Comparison of ENCODE assay signal across 8 cellular contexts in the genomic region with DNA sequence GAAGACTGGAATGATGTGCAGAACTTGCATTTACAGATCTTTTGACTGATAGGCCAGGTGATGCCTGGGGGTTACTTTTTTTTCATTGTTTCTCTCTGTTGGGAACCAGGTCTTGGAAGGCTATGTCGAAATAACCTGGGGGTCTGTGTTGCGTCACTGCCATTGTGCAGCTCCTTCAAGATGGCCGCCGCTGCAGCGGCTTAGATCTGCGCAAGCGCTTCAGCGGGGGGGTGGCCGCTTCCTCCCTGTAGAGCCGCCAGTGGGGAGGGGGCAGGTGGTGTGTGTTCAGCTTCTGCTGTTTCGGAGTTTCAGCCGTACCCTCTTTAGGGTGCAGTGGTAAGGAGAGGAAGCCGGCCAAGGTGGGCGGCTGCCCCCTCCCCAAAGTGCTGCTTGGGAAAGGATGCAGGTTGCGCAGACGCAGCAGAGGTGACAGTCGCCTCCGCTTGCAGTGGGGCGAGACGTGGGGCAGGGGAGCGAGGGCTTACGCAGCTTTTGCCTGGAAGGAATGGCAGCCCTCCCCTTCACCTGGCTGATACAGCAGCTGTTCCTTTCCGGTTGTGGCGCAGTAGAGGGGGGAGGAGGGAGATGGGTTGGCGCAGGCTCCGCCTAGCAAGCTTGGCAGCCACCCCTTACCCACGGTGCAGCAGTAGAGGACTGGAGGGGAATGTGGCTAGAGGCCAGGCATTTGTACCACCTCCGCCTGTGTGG. TPM values are rescaled to one million over a fixed set of nuclear protein-coding genes. Genes with fewer than 3 reads are reported as not detected.
DNase-seq lines count a peak whose midpoint lies in the region; ATAC-seq, FAIRE-seq and TF ChIP-seq lines count a peak whose summit lies in the region.

No MANE protein-coding gene starts in this region.

- peak overlapping the region; percentile 85 for H3K9ac ChIP-seq in neuronal stem cell (ENCODE audit: low read depth, low read length, poor library complexity)

- H2BK120ac ChIP-seq in neuronal stem cell (ENCODE audit: low read depth, low read length): no peak overlapping the region

- no peak for TF ChIP-seq CTCF in HL-60 (IDR thresholded peaks at IDR 0.05; ENCODE audit: insufficient read depth, low read length)
- TF ChIP-seq CTCF in foreskin keratinocyte (conservative IDR thresholded peaks at IDR 0.05): no peak

- H2AFZ ChIP-seq in neuronal stem cell (ENCODE audit: low read length): peak overlapping the region; percentile 69

- H3K18ac ChIP-seq in neuronal stem cell (ENCODE audit: low read length): peak overlapping the region; percentile 69

- H3K27me3 ChIP-seq in HL-60 (ENCODE audit: insufficient read depth, poor library complexity, severe bottlenecking) (no peaks in the 10 kb centered on the region), foreskin keratinocyte (no peaks in the 10 kb centered on the region), neuronal stem cell (ENCODE audit: control insufficient read depth in 3 of 3, insufficient read depth in 3 of 3, low read depth in 1 of 3, low read length in 3 of 3) (no peaks in the 10 kb centered on the region)

- no peak overlapping the region for H3K4ac ChIP-seq in neuronal stem cell (ENCODE audit: low read length)

- H4K91ac ChIP-seq in neuronal stem cell (ENCODE audit: low read depth, low read length, poor library complexity): no peak overlapping the region

- no peak overlapping the region for H4K8ac ChIP-seq in neuronal stem cell (ENCODE audit: low read depth, low read length)

- peak overlapping the region; percentile 48 for H2BK5ac ChIP-seq in neuronal stem cell (ENCODE audit: low read length)

- DNase-seq in CD1c-positive myeloid dendritic cell (ENCODE audit: extremely low spot score) (peak; percentile 70), HL-60 (ENCODE audit: low read depth in 1 of 2, low spot score in 1 of 2) (peak; percentile 44 to 61), RCC 7860 (ENCODE audit: low spot score) (peak; percentile 48), foreskin keratinocyte (peak; percentile 33 to 63), neuronal stem cell (ENCODE audit: low spot score) (peak; percentile 67), substantia nigra (lab: John Stamatoyannopoulos, UW) (peak; percentile 14 to 79 (median 53))
- peak; percentile 29 for DNase-seq in activated gamma-delta T cell treated with anti-CD3 and anti-CD28 coated beads, Interleukin-2, amount 50 U/mL, for 16 hours (ENCODE audit: low read depth)

- H2BK15ac ChIP-seq in neuronal stem cell (ENCODE audit: low read length): no peak overlapping the region

- H3K4me1 ChIP-seq in foreskin keratinocyte (no peaks in the 10 kb centered on the region), neuronal stem cell (ENCODE audit: control insufficient read depth in 2 of 2, insufficient read depth in 1 of 2, low read depth in 1 of 2, low read length in 2 of 2) (peaks cover 0 to 2% of the 10 kb centered on the region in 2 donors)

- H3K4me3 ChIP-seq in HL-60 (replicated peaks; ENCODE audit: insufficient read depth, low read length): peak overlapping the region; percentile 78
- peak overlapping the region; percentile 94 for H3K4me3 ChIP-seq in neuronal stem cell (ENCODE audit: low read length in 2 of 2)

- peaks cover 2 to 29% of the 10 kb centered on the region in 2 donors for H3K9me3 ChIP-seq in neuronal stem cell (replicated peaks in 1 of 2; ENCODE audit: control insufficient read depth in 2 of 2, insufficient read depth in 1 of 2, low read depth in 1 of 2, low read length in 2 of 2)

- no CpG with 5 or more reads among the region's 28 CpGs for WGBS in neuronal stem cell (ENCODE audit: extremely low coverage in 2 of 2, insufficient read length in 2 of 2, insufficient replicate concordance in 1 of 2), 2 donors

- peak overlapping the region; percentile 64 for H3K14ac ChIP-seq in neuronal stem cell (ENCODE audit: low read length)

- H3K23ac ChIP-seq in neuronal stem cell (ENCODE audit: low read depth, low read length, poor library complexity): peak overlapping the region; percentile 22

- H3K36me3 ChIP-seq in neuronal stem cell (replicated peaks in 1 of 2; ENCODE audit: control insufficient read depth in 2 of 2, insufficient read depth in 2 of 2, low read length in 2 of 2): peaks cover 0 to 27% of the 10 kb centered on the region in 2 donors

- peak overlapping the region; percentile 43 for H3K4me2 ChIP-seq in neuronal stem cell (ENCODE audit: insufficient read depth, low read length, poor library complexity, severe bottlenecking)

- H2AK5ac ChIP-seq in neuronal stem cell (ENCODE audit: low read depth, low read length): peak overlapping the region; percentile 91

- H3K27ac ChIP-seq in HL-60 (replicated peaks) (peak overlapping the region; percentile 79), foreskin keratinocyte (no peak overlapping the region), neuronal stem cell (replicated peaks; ENCODE audit: low read length) (peak overlapping the region; percentile 97), substantia nigra (ENCODE audit: low read depth, low read length, poor library complexity, severe bottlenecking) (peak overlapping the region; percentile 91)

- ATAC-seq in GM19438 (IDR thresholded peaks at IDR 0.05; ENCODE audit: low read depth, unreplicated experiment) (peak; percentile 72), foreskin keratinocyte (peak; percentile 75)

- H2BK12ac ChIP-seq in neuronal stem cell (ENCODE audit: low read length): no peak overlapping the region

- FAIRE-seq in RCC 7860 (lab: Jason Lieb, UNC): no peak

- H3K79me1 ChIP-seq in neuronal stem cell (ENCODE audit: low read depth, low read length): peaks cover 2% of the 10 kb centered on the region

RNA-seq across cellular contexts. Expression of a gene that starts 1.5 kb away (rescaled TPM):
- 71.5 and 81.0 TPM in 2 replicates for total RNA-seq in foreskin keratinocyte
- polyA plus RNA-seq in foreskin keratinocyte: 80.2 and 87.4 TPM in 2 replicates
- 246 TPM for polyA plus RNA-seq in neuronal stem cell (2013, experiment 1 of 2)
- polyA plus RNA-seq in neuronal stem cell (2013, experiment 2 of 2): 238 TPM

RNA-seq across cellular contexts. Expression of a gene that starts 1.5 kb away (rescaled TPM):
- 4.3 and 5.5 TPM in 2 replicates for total RNA-seq in foreskin keratinocyte
- 8.6 and 10.5 TPM in 2 replicates for polyA plus RNA-seq in foreskin keratinocyte
- 39.1 TPM for polyA plus RNA-seq in neuronal stem cell (2013, experiment 1 of 2)
- polyA plus RNA-seq in neuronal stem cell (2013, experiment 2 of 2): 44.5 TPM
